9 cellular contexts compared by ENCODE assay signal in the genomic region with DNA sequence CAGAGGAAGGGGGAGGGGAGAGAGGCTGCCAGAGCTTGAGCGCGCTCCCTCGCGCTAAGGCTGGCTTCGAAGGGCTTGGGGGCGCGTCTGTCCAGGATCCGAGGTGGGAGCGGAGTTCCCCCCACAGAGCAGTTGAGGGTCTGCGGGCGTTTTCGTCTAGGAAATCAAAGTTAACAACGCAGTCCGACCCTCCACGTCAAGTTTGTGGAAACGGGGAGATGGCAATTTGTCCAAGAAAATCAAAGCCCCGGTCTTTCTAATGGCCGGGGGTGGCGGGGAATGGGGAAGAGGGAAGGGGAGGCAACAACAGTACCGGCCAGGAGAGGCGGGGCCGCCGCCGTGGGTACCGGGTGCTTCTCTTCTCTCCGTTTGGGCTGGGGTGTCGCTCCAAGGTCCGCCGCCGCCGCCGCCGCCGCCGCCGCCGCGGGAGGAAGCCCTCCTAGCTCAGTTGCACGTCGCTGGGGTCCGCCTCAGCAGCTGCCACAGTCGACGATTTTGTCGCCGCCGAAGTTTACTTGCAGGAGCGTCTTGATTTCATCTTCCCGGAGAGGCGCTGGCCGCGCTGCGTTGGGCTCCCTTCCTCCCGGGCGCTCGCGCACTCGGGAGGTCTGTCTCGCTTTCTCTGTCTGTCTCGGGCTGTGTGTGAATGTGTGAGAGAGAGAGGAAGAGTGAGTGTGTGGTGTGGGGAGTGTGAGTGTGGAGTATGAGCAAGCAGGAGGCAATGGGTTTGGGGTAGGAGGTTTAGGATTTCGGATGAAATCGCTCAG. TPM values are rescaled to one million over a fixed set of nuclear protein-coding genes. Genes with fewer than 3 reads are reported as not detected.
A peak's percentile ranks its signal among the peaks of the same experiment; 100 is the strongest.
DNase-seq lines count a peak whose midpoint lies in the region; ATAC-seq and TF ChIP-seq lines count a peak whose summit lies in the region.
"Had no signal": no experiment of that assay in that cellular context is flagged by ENCODE, and none has a peak within 500 bp of the region (broad histone marks: within the 10 kb centered on the region; RNA-seq: fewer than 3 reads in every experiment).

No MANE protein-coding gene starts in this region.

- 1 to 2% methylated on average over 16 to 50 of the region's 61 CpGs for WGBS in body of pancreas, 2 donors

- no peaks in the 10 kb centered on the region for H3K36me3 Mint-ChIP-seq in naive thymus-derived CD4-positive, alpha-beta T cell

- H3K27me3 ChIP-seq in BE2C (no peaks in the 10 kb centered on the region), duodenal mucosa (ENCODE audit: control insufficient read depth in 1 of 2, insufficient read depth in 2 of 2, low read length in 2 of 2) (peaks cover 16 to 21% of the 10 kb centered on the region in 2 donors), body of pancreas (no peaks in the 10 kb centered on the region)
- H3K27me3 ChIP-seq in naive thymus-derived CD4-positive, alpha-beta T cell (ENCODE audit: control insufficient read depth in 2 of 2, insufficient read depth in 2 of 2, low read length in 2 of 2), result peaks cover 0 to 4% of the 10 kb centered on the region in 2 donors

- intact Hi-C loops in naive thymus-derived CD4-positive, alpha-beta T cell (cut with micrococcal nuclease), result no loop called here
- intact Hi-C loops in body of pancreas (cut with DNase I), result no loop called here

- no peak overlapping the region for H3K9ac ChIP-seq in duodenal mucosa (ENCODE audit: low read depth in 1 of 2, low read length in 2 of 2)

- H3K36me3 ChIP-seq in BE2C (peaks cover 4% of the 10 kb centered on the region; the same call in 1 of the 2 replicates), duodenal mucosa (ENCODE audit: control insufficient read depth in 1 of 2, insufficient read depth in 2 of 2, low read length in 2 of 2) (no peaks in the 10 kb centered on the region), body of pancreas (replicated peaks in 1 of 2; ENCODE audit: insufficient read depth in 1 of 2, low read depth in 2 of 2) (no peaks in the 10 kb centered on the region)
- no peaks in the 10 kb centered on the region for H3K36me3 ChIP-seq in naive thymus-derived CD4-positive, alpha-beta T cell (ENCODE audit: control insufficient read depth in 2 of 3, insufficient read depth in 3 of 3, low read length in 3 of 3)
- H3K36me3 ChIP-seq: adrenal gland had no signal

- H3K4me3 Mint-ChIP-seq in naive thymus-derived CD4-positive, alpha-beta T cell, result peak overlapping the region; percentile 67 to 88 (median 78)

- H3K9me3 ChIP-seq in BE2C (no peaks in the 10 kb centered on the region), duodenal mucosa (ENCODE audit: control insufficient read depth in 1 of 2, low read length in 2 of 2) (no peaks in the 10 kb centered on the region), body of pancreas (no peaks in the 10 kb centered on the region)
- no peaks in the 10 kb centered on the region for H3K9me3 ChIP-seq in naive thymus-derived CD4-positive, alpha-beta T cell (ENCODE audit: control insufficient read depth in 2 of 3, low read length in 3 of 3)
- H3K9me3 ChIP-seq: adrenal gland had no signal

- H3K4me3 ChIP-seq in BE2C (ENCODE audit: low read depth, low read length) (peak overlapping the region; percentile 69), duodenal mucosa (ENCODE audit: low read depth in 1 of 2, low read length in 2 of 2) (peak overlapping the region; percentile 36 to 50), body of pancreas (no peak overlapping the region)
- H3K4me3 ChIP-seq in naive thymus-derived CD4-positive, alpha-beta T cell (ENCODE audit: low read length), result no peak overlapping the region

- DNase-seq in BE2C, result no peak
- DNase-seq in HuH-7.5 (ENCODE audit: low spot score), result peak; percentile 32
- DNase-seq in naive thymus-derived CD4-positive, alpha-beta T cell, result no peak
- no peak for DNase-seq in body of pancreas
- no peak for DNase-seq in NCI-H2171 treated with DMSO at 0.1 percent for 48 hours (lab: John Stamatoyannopoulos, UW)
- DNase-seq in CD1c-positive myeloid dendritic cell (ENCODE audit: extremely low spot score), result no peak

- ATAC-seq in naive thymus-derived CD4-positive, alpha-beta T cell, result no peak
- no peak for ATAC-seq in body of pancreas
- no peak for ATAC-seq in HG02610 (IDR thresholded peaks at IDR 0.05; ENCODE audit: unreplicated experiment)

- peak overlapping the region in 2 of 9 donors; percentile 28 to 84 for H3K27ac Mint-ChIP-seq in naive thymus-derived CD4-positive, alpha-beta T cell

- H3K27me3 Mint-ChIP-seq in naive thymus-derived CD4-positive, alpha-beta T cell, result peaks cover 30 to 70% (median 45%) of the 10 kb centered on the region in 5 donors

- CTCF ChIA-PET in naive thymus-derived CD4-positive, alpha-beta T cell (lab: Charles Lee), result no interaction called here

- no peak for TF ChIP-seq CTCF in BE2C (IDR thresholded peaks at IDR 0.05; ENCODE audit: low read depth, low read length)
- TF ChIP-seq CTCF in body of pancreas (IDR thresholded peaks at IDR 0.05), result no peak

- H3K9me3 Mint-ChIP-seq in naive thymus-derived CD4-positive, alpha-beta T cell, result peaks cover 0 to 7% (median 1%) of the 10 kb centered on the region in 11 donors

- no peak overlapping the region for H3K27ac ChIP-seq in duodenal mucosa (ENCODE audit: low read depth, low read length)
- no peak overlapping the region for H3K27ac ChIP-seq in naive thymus-derived CD4-positive, alpha-beta T cell (ENCODE audit: low read depth, low read length)
- no peak overlapping the region for H3K27ac ChIP-seq in body of pancreas
- H3K27ac ChIP-seq: adrenal gland had no signal

- H3K4me1 Mint-ChIP-seq in naive thymus-derived CD4-positive, alpha-beta T cell, result peaks cover 0 to 32% (median 14%) of the 10 kb centered on the region in 7 donors

- H3K4me1 ChIP-seq in BE2C (no peaks in the 10 kb centered on the region), duodenal mucosa (ENCODE audit: control insufficient read depth in 1 of 2, insufficient read depth in 2 of 2, low read length in 2 of 2) (no peaks in the 10 kb centered on the region), body of pancreas (peaks cover 22% of the 10 kb centered on the region)
- H3K4me1 ChIP-seq in naive thymus-derived CD4-positive, alpha-beta T cell (ENCODE audit: control insufficient read depth in 2 of 2, insufficient read depth in 2 of 2, low read length in 2 of 2), result no peaks in the 10 kb centered on the region

- no peak for TF ChIP-seq POLR2A in body of pancreas (IDR thresholded peaks at IDR 0.05)

- POLR2A ChIA-PET in naive thymus-derived CD4-positive, alpha-beta T cell (lab: Charles Lee), result no interaction called here

RNA-seq across cellular contexts. Expression of a gene that starts 0.6 kb away (rescaled TPM):
- 0.36 TPM for polyA plus RNA-seq in BE2C (2012; ENCODE audit: insufficient read depth, insufficient read length, low read depth)
- total RNA-seq in naive thymus-derived CD4-positive, alpha-beta T cell, result under 1 TPM in 3 of 5 experiments, not detected in 2; 0.05 TPM
- not detected for polyA plus RNA-seq in naive thymus-derived CD4-positive, alpha-beta T cell
- under 1 TPM; under 0.01 to 0.33 TPM for total RNA-seq in body of pancreas

Comparison
In these comparisons a context has a peak if more than half of its experiments do, and no peak if none do; other contexts are left out.
1. H3K4me3 ChIP-seq: peak in BE2C (single experiment) and duodenal mucosa (2 of 2); none in naive thymus-derived CD4-positive, alpha-beta T cell (single experiment) and body of pancreas (0 of 2).